In the genomic region with DNA sequence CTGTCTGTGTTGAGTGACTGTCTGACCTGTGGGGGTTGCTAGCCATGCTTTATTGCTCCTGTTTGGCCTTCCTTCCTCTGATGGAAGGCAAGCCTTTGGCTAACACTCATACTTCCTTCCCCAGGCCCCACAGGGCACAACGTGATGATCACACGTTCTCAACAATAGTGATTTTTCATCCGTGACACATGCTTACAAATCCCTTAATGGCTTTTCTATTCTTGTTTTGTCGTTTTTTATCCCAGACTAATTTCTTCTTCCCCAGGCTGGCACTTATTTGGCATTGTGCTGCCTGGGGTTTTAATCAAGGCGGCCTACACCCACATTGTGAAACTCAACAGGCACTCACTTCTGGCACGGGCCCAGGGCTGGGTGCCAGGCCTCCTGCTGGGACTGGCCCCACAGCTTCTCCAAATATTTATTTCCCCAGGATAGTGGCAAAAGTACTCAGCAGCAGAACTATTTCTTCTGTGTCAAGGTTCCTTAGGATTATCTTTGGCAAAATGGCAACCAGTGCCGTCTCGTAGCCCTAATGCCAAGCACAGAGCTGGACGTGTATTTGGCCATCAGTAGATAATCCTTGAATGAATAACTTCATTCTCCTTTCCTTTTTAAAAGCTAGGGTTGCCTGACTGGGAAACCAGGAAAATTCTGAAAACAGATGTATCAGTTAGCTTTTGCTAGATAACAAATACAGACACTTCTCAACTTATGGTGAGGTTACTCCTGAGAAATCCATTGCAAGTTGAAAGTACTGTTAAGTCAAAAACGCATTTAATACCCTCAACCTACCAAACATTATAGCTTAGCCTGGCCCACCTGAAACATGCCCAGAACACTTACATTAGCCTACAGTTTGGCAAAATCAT, we compare ENCODE assay signal across 8 cellular contexts. TPM values are rescaled to one million over a fixed set of nuclear protein-coding genes. Genes with fewer than 3 reads are reported as not detected.
DNase-seq lines count a peak whose midpoint lies in the region; ATAC-seq and TF ChIP-seq lines count a peak whose summit lies in the region.

No MANE protein-coding gene starts in this region.

- no peaks in the 10 kb centered on the region for H3K9me3 ChIP-seq in SK-N-SH

- no peak overlapping the region for H2AFZ ChIP-seq in SK-N-SH (ENCODE audit: low read depth)

- H4K20me1 ChIP-seq in SK-N-SH (ENCODE audit: insufficient read depth) = no peaks in the 10 kb centered on the region

- peaks cover 42% of the 10 kb centered on the region; the same call in 1 of the 2 replicates for H3K79me2 ChIP-seq in SK-N-SH (ENCODE audit: insufficient read depth)

- TF ChIP-seq CTCF in AG09309 (IDR thresholded peaks at IDR 0.05; ENCODE audit: control insufficient read depth, insufficient read depth, low read depth, low read length, missing control alignments) (no peak), HFF-Myc (IDR thresholded peaks at IDR 0.05; ENCODE audit: low read depth, low read length, missing control alignments) (no peak), SK-N-SH (IDR thresholded peaks at IDR 0.05) (no peak)

- H3K4me3 ChIP-seq in AG09309 (ENCODE audit: control insufficient read depth, low read depth, low read length) (no peak overlapping the region), HFF-Myc (replicated peaks; ENCODE audit: low read depth, low read length) (no peak overlapping the region), SK-N-SH (ENCODE audit: low read depth in 2 of 2, low read length in 1 of 2) (no peak overlapping the region)

- peak overlapping the region; percentile 73 to 92 for H3K27ac ChIP-seq in SK-N-SH (ENCODE audit: low read depth in 2 of 2, low read length in 1 of 2)

- H3K36me3 ChIP-seq in SK-N-SH (replicated peaks in 1 of 2; ENCODE audit: control insufficient read depth in 1 of 2, insufficient read depth in 2 of 2, low read length in 1 of 2) = no peaks in the 10 kb centered on the region

- peaks cover 73% of the 10 kb centered on the region for H3K4me1 Mint-ChIP-seq in T-helper 2 cell treated with Interferon-gamma antibody and Interleukin-4, amounts not matched to agents 5 μg/mL and 100 μg/mL, for 36 hours (ENCODE audit: low read depth)

- ATAC-seq in HG02571 (IDR thresholded peaks at IDR 0.05; ENCODE audit: unreplicated experiment) = no peak

- TF ChIP-seq RAD21 in SK-N-SH (IDR thresholded peaks at IDR 0.05; ENCODE audit: low read length) = no peak

- CTCF ChIA-PET in SK-N-SH (lab: Yijun Ruan, JAX) = interaction anchor here (0.9 to 3.1 kb wide), 3 partner anchors 45 to 46 kb away, joined by 3 to 13 read pairs (median 5); no protein-coding TSS in a partner anchor

- H3K4me3 Mint-ChIP-seq in T-helper 2 cell treated with Interferon-gamma antibody and Interleukin-4, amounts not matched to agents 5 μg/mL and 100 μg/mL, for 36 hours = no peak overlapping the region

- peak overlapping the region; percentile 30; the same call in 1 of the 2 replicates for H3K9ac ChIP-seq in SK-N-SH

- POLR2A ChIA-PET in SK-N-SH (lab: Yijun Ruan, JAX) = interaction anchor here (1.0 kb wide), 1 partner anchor 28 kb away, joined by 3 read pairs; no protein-coding TSS in a partner anchor

- DNase-seq in AG09309 (ENCODE audit: low read depth) (peak; percentile 52), HFF-Myc (ENCODE audit: extremely low read depth, low read depth) (peak; percentile 38), SK-N-SH (peak; percentile 43), fibroblast of peridontal ligament (ENCODE audit: extremely low read depth) (peak; percentile 56), pons (ENCODE audit: low spot score) (peak; percentile 57), NOMO-1 (lab: John Stamatoyannopoulos, UW; ENCODE audit: unreplicated experiment in 2 of 2) (no peak)
- no peak for DNase-seq in T-helper 2 cell treated with Interferon-gamma antibody and Interleukin-4, amounts not matched to agents 5 μg/mL and 100 μg/mL, for 36 hours (ENCODE audit: low spot score)

- no peaks in the 10 kb centered on the region for H3K27me3 Mint-ChIP-seq in T-helper 2 cell treated with Interferon-gamma antibody and Interleukin-4, amounts not matched to agents 5 μg/mL and 100 μg/mL, for 36 hours (ENCODE audit: low read depth)

- H3K4me2 ChIP-seq in SK-N-SH = peak overlapping the region; percentile 54; the same call in 1 of the 2 replicates

- no peak overlapping the region for H3K27ac Mint-ChIP-seq in T-helper 2 cell treated with Interferon-gamma antibody and Interleukin-4, amounts not matched to agents 5 μg/mL and 100 μg/mL, for 36 hours

- peaks cover 26% of the 10 kb centered on the region for H3K36me3 Mint-ChIP-seq in T-helper 2 cell treated with Interferon-gamma antibody and Interleukin-4, amounts not matched to agents 5 μg/mL and 100 μg/mL, for 36 hours (ENCODE audit: low read depth)

- peaks cover 19% of the 10 kb centered on the region for H3F3A ChIP-seq in SK-N-SH (replicated peaks; ENCODE audit: insufficient read depth)

- H3K4me1 ChIP-seq in SK-N-SH (ENCODE audit: control insufficient read depth in 1 of 2, insufficient read depth in 2 of 2, low read depth in 1 of 2, low read length in 1 of 2) = peaks cover 29 to 33% of the 10 kb centered on the region in 2 experiments

- H3K27me3 ChIP-seq in SK-N-SH (ENCODE audit: insufficient read depth) = no peaks in the 10 kb centered on the region

- H3K9me3 Mint-ChIP-seq in T-helper 2 cell treated with Interferon-gamma antibody and Interleukin-4, amounts not matched to agents 5 μg/mL and 100 μg/mL, for 36 hours = peaks cover 7% of the 10 kb centered on the region

- no peaks in the 10 kb centered on the region for H3K9me2 ChIP-seq in SK-N-SH

- WGBS in SK-N-SH (ENCODE audit: low lambda C conversion rate) = 41% methylated on average over 10 of the region's 10 CpGs

- TF ChIP-seq EP300 in SK-N-SH (IDR thresholded peaks at IDR 0.05; ENCODE audit: borderline replicate concordance in 1 of 2, low read depth in 1 of 2, low read length in 1 of 2) = peak; percentile 51 to 95; a peak in 2 of 4 replicates

TF ChIP-seq in SK-N-SH, 30 proteins besides CTCF, POLR2A, EP300 and RAD21 (continues in another document):
- TF ChIP-seq, protein P1, sequence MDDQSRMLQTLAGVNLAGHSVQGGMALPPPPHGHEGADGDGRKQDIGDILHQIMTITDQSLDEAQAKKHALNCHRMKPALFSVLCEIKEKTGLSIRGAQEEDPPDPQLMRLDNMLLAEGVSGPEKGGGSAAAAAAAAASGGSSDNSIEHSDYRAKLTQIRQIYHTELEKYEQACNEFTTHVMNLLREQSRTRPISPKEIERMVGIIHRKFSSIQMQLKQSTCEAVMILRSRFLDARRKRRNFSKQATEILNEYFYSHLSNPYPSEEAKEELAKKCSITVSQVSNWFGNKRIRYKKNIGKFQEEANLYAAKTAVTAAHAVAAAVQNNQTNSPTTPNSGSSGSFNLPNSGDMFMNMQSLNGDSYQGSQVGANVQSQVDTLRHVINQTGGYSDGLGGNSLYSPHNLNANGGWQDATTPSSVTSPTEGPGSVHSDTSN (IDR thresholded peaks at IDR 0.05) = peak; percentile 95
- TF ChIP-seq, protein P2, sequence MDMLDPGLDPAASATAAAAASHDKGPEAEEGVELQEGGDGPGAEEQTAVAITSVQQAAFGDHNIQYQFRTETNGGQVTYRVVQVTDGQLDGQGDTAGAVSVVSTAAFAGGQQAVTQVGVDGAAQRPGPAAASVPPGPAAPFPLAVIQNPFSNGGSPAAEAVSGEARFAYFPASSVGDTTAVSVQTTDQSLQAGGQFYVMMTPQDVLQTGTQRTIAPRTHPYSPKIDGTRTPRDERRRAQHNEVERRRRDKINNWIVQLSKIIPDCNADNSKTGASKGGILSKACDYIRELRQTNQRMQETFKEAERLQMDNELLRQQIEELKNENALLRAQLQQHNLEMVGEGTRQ (IDR thresholded peaks at IDR 0.05; ENCODE audit: borderline replicate concordance, low read depth, low read length) = no peak
- TF ChIP-seq RCOR1 (IDR thresholded peaks at IDR 0.05; ENCODE audit: low read length) (peak; percentile 50), SMC3 (IDR thresholded peaks at IDR 0.05; ENCODE audit: low read depth, low read length) (no peak), RFX5 (IDR thresholded peaks at IDR 0.05; ENCODE audit: low read length) (no peak), ELF1 (IDR thresholded peaks at IDR 0.05) (peak; percentile 23; the same call in 1 of the 2 replicates), EZH2phosphoT487 (IDR thresholded peaks at IDR 0.05; ENCODE audit: borderline replicate concordance, low read depth) (no peak), GATA2 (CRISPR knock-in tag; IDR thresholded peaks at IDR 0.05) (no peak), FOXJ3 (CRISPR knock-in tag; IDR thresholded peaks at IDR 0.05) (no peak), NRF1 (IDR thresholded peaks at IDR 0.05; ENCODE audit: low read depth, low read length) (no peak), JUND (IDR thresholded peaks at IDR 0.05) (peak; percentile 76; the same call in 1 of the 2 replicates), POLR2AphosphoS5 (IDR thresholded peaks at IDR 0.05; ENCODE audit: low read depth, low read length) (peak; percentile 73), RXRA (IDR thresholded peaks at IDR 0.05; ENCODE audit: borderline replicate concordance, low read depth) (peak; percentile 84), SIN3A (IDR thresholded peaks at IDR 0.05; ENCODE audit: borderline replicate concordance, low read depth, low read length) (peak; percentile 74; the same call in 1 of the 2 replicates)
- TF ChIP-seq, protein P3, sequence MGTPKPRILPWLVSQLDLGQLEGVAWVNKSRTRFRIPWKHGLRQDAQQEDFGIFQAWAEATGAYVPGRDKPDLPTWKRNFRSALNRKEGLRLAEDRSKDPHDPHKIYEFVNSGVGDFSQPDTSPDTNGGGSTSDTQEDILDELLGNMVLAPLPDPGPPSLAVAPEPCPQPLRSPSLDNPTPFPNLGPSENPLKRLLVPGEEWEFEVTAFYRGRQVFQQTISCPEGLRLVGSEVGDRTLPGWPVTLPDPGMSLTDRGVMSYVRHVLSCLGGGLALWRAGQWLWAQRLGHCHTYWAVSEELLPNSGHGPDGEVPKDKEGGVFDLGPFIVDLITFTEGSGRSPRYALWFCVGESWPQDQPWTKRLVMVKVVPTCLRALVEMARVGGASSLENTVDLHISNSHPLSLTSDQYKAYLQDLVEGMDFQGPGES (IDR thresholded peaks at IDR 0.05; ENCODE audit: low read depth, low read length) = no peak
- TF ChIP-seq, protein P4, sequence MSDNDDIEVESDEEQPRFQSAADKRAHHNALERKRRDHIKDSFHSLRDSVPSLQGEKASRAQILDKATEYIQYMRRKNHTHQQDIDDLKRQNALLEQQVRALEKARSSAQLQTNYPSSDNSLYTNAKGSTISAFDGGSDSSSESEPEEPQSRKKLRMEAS (IDR thresholded peaks at IDR 0.05; ENCODE audit: low read depth) = peak; percentile 85

RNA-seq across cellular contexts. Expression of a gene that starts 30.6 kb away (rescaled TPM):
- 50.1 and 50.7 TPM in 2 replicates for polyA plus RNA-seq in SK-N-SH (2012; rRNA removed)
- 30.3 and 39.5 TPM in 2 replicates for polyA plus RNA-seq in SK-N-SH (2012; cell fraction: cytosol; rRNA removed)
- 32.9 and 62.3 TPM in 2 replicates for polyA plus RNA-seq in SK-N-SH (2012; cell fraction: nucleus; rRNA removed)

Comparison
In these comparisons a context has a peak if more than half of its experiments do, and no peak if none do; other contexts are left out.
1. DNase-seq: peak in AG09309 (single experiment), HFF-Myc (single experiment), SK-N-SH (single experiment), fibroblast of peridontal ligament (single experiment) and pons (single experiment); none in NOMO-1 (0 of 2) and T-helper 2 cell treated with Interferon-gamma antibody and Interleukin-4, amounts not matched to agents 5 μg/mL and 100 μg/mL, for 36 hours (single experiment).